In genomic region chr2:42141687-42142475, GRCh38 we compare ENCODE assay signal across 8 cellular contexts. TPM values are rescaled to one million over a fixed set of nuclear protein-coding genes. Genes with fewer than 3 reads are reported as not detected.
DNase-seq lines count a peak whose midpoint lies in the region; ATAC-seq and TF ChIP-seq lines count a peak whose summit lies in the region.

No MANE protein-coding gene starts in this region.

- no peak overlapping the region for H3K56ac ChIP-seq in H9 (ENCODE audit: insufficient read length, low read depth, low read length)

- H4K91ac ChIP-seq in H9 (ENCODE audit: insufficient read length, low read depth, low read length) = no peak overlapping the region

- H2AK5ac ChIP-seq in H9 (ENCODE audit: insufficient read length, low read length) = no peak overlapping the region

- no peaks in the 10 kb centered on the region for H3K36me3 Mint-ChIP-seq in H9 (ENCODE audit: insufficient read depth in 1 of 3, low read depth in 3 of 3)
- no peaks in the 10 kb centered on the region for H3K36me3 Mint-ChIP-seq in activated naive CD8-positive, alpha-beta T cell

- no peaks in the 10 kb centered on the region for H3K9me3 Mint-ChIP-seq in H9
- H3K9me3 Mint-ChIP-seq in activated naive CD8-positive, alpha-beta T cell (ENCODE audit: low read depth) = no peaks in the 10 kb centered on the region

- no peak overlapping the region for H2BK15ac ChIP-seq in H9 (ENCODE audit: low read depth, low read length)

- no peak overlapping the region for H3K9ac ChIP-seq in H9 (ENCODE audit: extremely low read depth, insufficient read length, low read length)

- peak; percentile 84 for ATAC-seq in Right ventricle myocardium superior (ENCODE audit: poor library complexity)
- ATAC-seq in GM21825 (IDR thresholded peaks at IDR 0.05; ENCODE audit: unreplicated experiment) = no peak

- H3K27ac ChIP-seq in A673 (ENCODE audit: low read depth, low read length, poor library complexity, severe bottlenecking) (peak overlapping the region; percentile 91), H9 (ENCODE audit: insufficient read length, low read depth, low read length) (peak overlapping the region; percentile 35)

- H3K4me1 ChIP-seq in A673 (ENCODE audit: insufficient read depth, low read length, poor library complexity, severe bottlenecking) (peaks cover 68% of the 10 kb centered on the region), H9 (ENCODE audit: insufficient read depth, low read length) (peaks cover 14% of the 10 kb centered on the region)

- peaks cover 32% of the 10 kb centered on the region in 2 experiments for H3K4me1 Mint-ChIP-seq in H9
- peaks cover 34% of the 10 kb centered on the region for H3K4me1 Mint-ChIP-seq in activated naive CD8-positive, alpha-beta T cell (ENCODE audit: low read depth)

- no peak overlapping the region for H2BK12ac ChIP-seq in H9 (ENCODE audit: insufficient read length, low read depth, low read length)

- H4K5ac ChIP-seq in H9 (ENCODE audit: insufficient read length, low read depth, low read length) = no peak overlapping the region

- no peak overlapping the region for H2BK5ac ChIP-seq in H9 (ENCODE audit: insufficient read length, low read length)

- CTCF ChIA-PET in A673 (lab: Charles Lee) = interaction anchor here (0.7 kb wide), 1 partner anchor 41 kb away, joined by 3 read pairs; no protein-coding TSS in a partner anchor

- peaks cover 9% of the 10 kb centered on the region for H3K23me2 ChIP-seq in H9 (ENCODE audit: insufficient read length, low read depth, low read length, poor library complexity, severe bottlenecking)

- no peaks in the 10 kb centered on the region for H3K9me3 ChIP-seq in A673 (ENCODE audit: low read depth, low read length, poor library complexity, severe bottlenecking)
- no peaks in the 10 kb centered on the region for H3K9me3 ChIP-seq in H9 (ENCODE audit: control insufficient read depth, low read depth, low read length)

- no peak overlapping the region; the same call in 1 of the 2 replicates for H3K4ac ChIP-seq in H9 (ENCODE audit: low read depth, low read length)

- H2BK20ac ChIP-seq in H9 (ENCODE audit: low read depth, low read length, poor library complexity, severe bottlenecking) = no peak overlapping the region

- no peaks in the 10 kb centered on the region for H4K20me1 ChIP-seq in H9 (ENCODE audit: control insufficient read depth, insufficient read depth, insufficient read length)

- peak overlapping the region; percentile 50 to 71 for H3K4me3 Mint-ChIP-seq in H9
- H3K4me3 Mint-ChIP-seq in activated naive CD8-positive, alpha-beta T cell = peak overlapping the region; percentile 60

- H3K79me1 ChIP-seq in H9 (ENCODE audit: insufficient read depth, low read depth, low read length, poor library complexity, severe bottlenecking) = no peaks in the 10 kb centered on the region

- no CpG with 5 or more reads among the region's 13 CpGs for WGBS in H9 (ENCODE audit: extremely low coverage, insufficient read length, low lambda C conversion rate)

- no peaks in the 10 kb centered on the region for H3K79me2 ChIP-seq in H9 (ENCODE audit: insufficient read depth, low read length)

- H3K36me3 ChIP-seq in A673 (ENCODE audit: insufficient read depth, low read length, poor library complexity, severe bottlenecking) = no peaks in the 10 kb centered on the region

- H4K8ac ChIP-seq in H9 (replicated peaks; ENCODE audit: insufficient read length, low read depth, low read length) = no peak overlapping the region

- intact Hi-C loops in A673 (cut with micrococcal nuclease; ENCODE audit: unreplicated experiment) = no loop called here
- intact Hi-C loops in Right ventricle myocardium superior (cut with DNase I) = no loop called here

- H3K14ac ChIP-seq in H9 (ENCODE audit: insufficient read depth, low read length) = peak overlapping the region; percentile 70; the same call in 1 of the 2 replicates

- no peaks in the 10 kb centered on the region for H3K27me3 Mint-ChIP-seq in H9 (ENCODE audit: low read depth)
- H3K27me3 Mint-ChIP-seq in activated naive CD8-positive, alpha-beta T cell = no peaks in the 10 kb centered on the region

- peak overlapping the region; percentile 87 to 93 (median 89) for H3K27ac Mint-ChIP-seq in H9
- H3K27ac Mint-ChIP-seq in activated naive CD8-positive, alpha-beta T cell = peak overlapping the region; percentile 54

- H2AFZ ChIP-seq in H9 (ENCODE audit: low read length) = peak overlapping the region; percentile 82

- POLR2A ChIA-PET in A673 (lab: Charles Lee; ENCODE audit: low non-redundant PET) = interaction anchor here (0.5 to 0.6 kb wide), 2 partner anchors 9 to 218 kb away, joined by 3 to 6 read pairs; no protein-coding TSS in a partner anchor

- peak overlapping the region; percentile 3 for H3K4me3 ChIP-seq in A673 (ENCODE audit: low read depth, low read length, poor library complexity, severe bottlenecking)

- TF ChIP-seq CTCF in A673 (conservative IDR thresholded peaks at IDR 0.05; ENCODE audit: low read depth, low read length) (no peak), H9 (conservative IDR thresholded peaks at IDR 0.05) (no peak)

- H3K27me3 ChIP-seq in A673 (replicated peaks; ENCODE audit: insufficient read depth, low read depth, low read length, poor library complexity) = no peaks in the 10 kb centered on the region
- H3K27me3 ChIP-seq in H9 (ENCODE audit: insufficient read depth, low read length) = no peaks in the 10 kb centered on the region

- H3T11ph ChIP-seq in H9 (ENCODE audit: low read length) = no peak overlapping the region

- H3K4me2 ChIP-seq in H9 (ENCODE audit: insufficient read depth, insufficient read length, low read length) = peak overlapping the region; percentile 70

- TSS peak; percentile 97 for BruUV-seq in A673 (replicated peaks; lab: Mats Ljungman, UMichigan)

- H3K23ac ChIP-seq in H9 (ENCODE audit: insufficient read length, low read depth, low read length) = no peak overlapping the region

- peak; percentile 98 for DNase-seq in A673 (ENCODE audit: low spot score)
- peak; percentile 61 for DNase-seq in H9
- peak; percentile 29 for DNase-seq in NCI-H748 treated with DMSO at 0.1 percent for 48 hours (lab: John Stamatoyannopoulos, UW)
- peak; percentile 63 for DNase-seq in Right ventricle myocardium superior
- peak; percentile 53 for DNase-seq in pons (ENCODE audit: low spot score)
- DNase-seq in stimulated activated CD4-positive, alpha-beta T cell treated with anti-CD3 and anti-CD28 coated beads, Interleukin-4, amount 100 ng/mL, for 1 hour = no peak

- peak overlapping the region; percentile 62 for H3K18ac ChIP-seq in H9 (ENCODE audit: insufficient read length, low read depth, low read length)

- H2BK120ac ChIP-seq in H9 (ENCODE audit: low read depth, low read length, poor library complexity, severe bottlenecking) = peak overlapping the region; percentile 81

RNA-seq across cellular contexts. Expression of gene EML4, which starts 27.3 kb away (rescaled TPM):
- total RNA-seq in A673 (2021) (93.7 and 103 TPM in 2 replicates), H9 (2021) (62.8 and 68.6 TPM in 2 replicates), Right ventricle myocardium superior (4.4 TPM)

Comparison
In these comparisons a context has a peak if more than half of its experiments do, and no peak if none do; other contexts are left out.
1. RNA of gene EML4, which starts 27.3 kb away (total RNA-seq): 93.7 to 103 TPM in A673 and 62.8 to 68.6 TPM in H9; 4.4 TPM in Right ventricle myocardium superior (single experiment); every median in the first group is over 10 times any median in the second.